20 cellular contexts compared by ENCODE assay signal in genomic region chr18:48876590-48876989, GRCh38.
"Had no signal": no experiment of that assay in that cellular context is flagged by ENCODE, and none has a peak within 500 bp of the region (broad histone marks: within the 10 kb centered on the region; RNA-seq: fewer than 3 reads in every experiment).

No MANE protein-coding gene starts in this region.

- H3K4me3 Mint-ChIP-seq: activated CD4-positive, alpha-beta T cell treated with anti-CD3 and anti-CD28 coated beads, Interleukin-2, amount 10 ng/mL, durations not matched to agents 24 days and 14 days; activated CD8-positive, alpha-beta T cell treated with anti-CD3 and anti-CD28 coated beads, Interleukin-2, amount 10 ng/mL, durations not matched to agents 7 days and 5 days; activated naive CD8-positive, alpha-beta T cell treated with anti-CD3 and anti-CD28 coated beads for 36 hours; activated T-cell treated with anti-CD3 and anti-CD28 coated beads, Interleukin-2, amount 50 U/mL, for 72 hours; T-helper 2 cell treated with Interferon-gamma antibody and Interleukin-4, amounts not matched to agents 5 μg/mL and 100 μg/mL, for 36 hours had no signal

- H3K27ac Mint-ChIP-seq: activated CD4-positive, alpha-beta T cell treated with anti-CD3 and anti-CD28 coated beads, Interleukin-2, amount 10 ng/mL, durations not matched to agents 24 days and 14 days; activated CD8-positive, alpha-beta T cell treated with anti-CD3 and anti-CD28 coated beads, Interleukin-2, amount 10 ng/mL, durations not matched to agents 7 days and 5 days; activated naive CD8-positive, alpha-beta T cell treated with anti-CD3 and anti-CD28 coated beads for 36 hours; activated T-cell treated with anti-CD3 and anti-CD28 coated beads, Interleukin-2, amount 50 U/mL, for 72 hours; T-helper 2 cell treated with Interferon-gamma antibody and Interleukin-4, amounts not matched to agents 5 μg/mL and 100 μg/mL, for 36 hours had no signal

- DNase-seq: activated CD4-positive, alpha-beta T cell treated with anti-CD3 and anti-CD28 coated beads, Interleukin-2, amount 10 ng/mL, durations not matched to agents 24 days and 14 days; activated CD4-positive, CD25-positive, alpha-beta regulatory T cell; activated CD8-positive, alpha-beta memory T cell treated with anti-CD3 and anti-CD28 coated beads, Interleukin-2, amount 50 U/mL, for 48 hours; activated CD8-positive, alpha-beta T cell treated with anti-CD3 and anti-CD28 coated beads, Interleukin-2, amount 10 ng/mL, durations not matched to agents 7 days and 5 days; activated gamma-delta T cell; activated naive CD8-positive, alpha-beta T cell treated with anti-CD3 and anti-CD28 coated beads for 36 hours; activated T-cell treated with anti-CD3 and anti-CD28 coated beads, Interleukin-2, amount 50 U/mL, for 72 hours; amygdala; body of pancreas; central memory CD4-positive, alpha-beta T cell; cortex of kidney; effector CD4-positive, alpha-beta T cell; head of caudate nucleus; occipital lobe; psoas muscle; stimulated activated CD4-positive, alpha-beta T cell treated with anti-CD3 and anti-CD28 coated beads, Interleukin-1b, Interleukin-23, amount 100 ng/mL, for 48 hours; SW 1271 had no signal

- ATAC-seq: activated CD8-positive, alpha-beta T cell treated with anti-CD3 and anti-CD28 coated beads, Interleukin-2, amount 10 ng/mL, durations not matched to agents 7 days and 5 days; activated T-cell treated with anti-CD3 and anti-CD28 coated beads, Interleukin-2, amount 50 U/mL, for 72 hours; body of pancreas; psoas muscle had no signal

- H3K36me3 Mint-ChIP-seq: activated naive CD8-positive, alpha-beta T cell treated with anti-CD3 and anti-CD28 coated beads for 36 hours had no signal

- H3K27ac ChIP-seq: body of pancreas, psoas muscle, thyroid gland, vagina had no signal

- H3K27me3 Mint-ChIP-seq: activated CD4-positive, alpha-beta T cell treated with anti-CD3 and anti-CD28 coated beads, Interleukin-2, amount 10 ng/mL, durations not matched to agents 24 days and 14 days had no signal

- H3K4me1 ChIP-seq: thyroid gland had no signal

- H3K9me3 ChIP-seq: body of pancreas, psoas muscle, thyroid gland, vagina had no signal

- H3K9me3 Mint-ChIP-seq: activated T-cell treated with anti-CD3 and anti-CD28 coated beads, Interleukin-2, amount 50 U/mL, for 72 hours; T-helper 2 cell treated with Interferon-gamma antibody and Interleukin-4, amounts not matched to agents 5 μg/mL and 100 μg/mL, for 36 hours had no signal

- H3K4me3 ChIP-seq: body of pancreas, psoas muscle, thyroid gland, vagina had no signal

- H3K36me3 ChIP-seq: thyroid gland, vagina had no signal

- H3K27me3 ChIP-seq: body of pancreas, thyroid gland, vagina had no signal
